In the genomic region with DNA sequence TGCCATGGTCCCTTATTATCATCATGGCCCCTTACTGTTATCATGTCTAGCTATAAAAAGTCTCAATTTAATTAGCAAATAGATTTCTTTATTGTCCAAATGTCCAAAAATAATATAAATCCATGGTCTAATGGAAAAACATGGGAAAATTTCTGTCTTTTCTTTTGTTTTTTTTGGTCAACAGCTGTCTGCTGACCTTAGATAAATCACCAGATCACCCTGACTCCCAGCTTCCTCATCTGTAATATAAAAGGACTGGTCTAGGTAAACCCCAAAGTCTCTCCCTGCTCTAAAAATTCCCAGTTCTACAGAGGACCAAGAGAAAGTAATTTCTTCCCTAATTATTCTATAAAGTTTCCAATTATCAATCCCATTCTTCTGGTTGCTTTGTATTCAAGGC, we compare ENCODE assay signal across 20 cellular contexts. TPM values are rescaled to one million over a fixed set of nuclear protein-coding genes. Genes with fewer than 3 reads are reported as not detected.
DNase-seq lines count a peak whose midpoint lies in the region; ATAC-seq and TF ChIP-seq lines count a peak whose summit lies in the region.
"Had no signal": no experiment of that assay in that cellular context is flagged by ENCODE, and none has a peak within 500 bp of the region (broad histone marks: within the 10 kb centered on the region; RNA-seq: fewer than 3 reads in every experiment).

No MANE protein-coding gene starts in this region.

- no peak for TF ChIP-seq POLR2A in spleen (IDR thresholded peaks at IDR 0.05)

- intact Hi-C loops in dendritic cell treated with granulocyte-macrophage colony-stimulating factor and Interleukin-4, amounts not matched to agents 40 ng/mL and 50 ng/mL, for 4 days (cut with micrococcal nuclease): loop anchor here (2.0 kb wide), 1 partner anchor 15 kb away; no protein-coding TSS in a partner anchor
- intact Hi-C loops in spleen (cut with DNase I; ENCODE audit: low total_unique reads): no loop called here

- H3K4me3 Mint-ChIP-seq in activated naive CD4-positive, alpha-beta T cell treated with anti-CD3 and anti-CD28 coated beads, Interleukin-2, amount 10 ng/mL, durations not matched to agents 7 days and 5 days: no peak overlapping the region
- H3K4me3 Mint-ChIP-seq in dendritic cell treated with granulocyte-macrophage colony-stimulating factor and Interleukin-4, amounts not matched to agents 40 ng/mL and 50 ng/mL, for 4 days: no peak overlapping the region
- no peak overlapping the region for H3K4me3 Mint-ChIP-seq in chondrocyte (ENCODE audit: unreplicated experiment)
- H3K4me3 Mint-ChIP-seq: IgD-negative memory B cell had no signal

- CTCF ChIA-PET in activated naive CD4-positive, alpha-beta T cell treated with anti-CD3 and anti-CD28 coated beads, Interleukin-2, amount 10 ng/mL, durations not matched to agents 7 days and 5 days (lab: Charles Lee): no interaction called here

- H3K27me3 Mint-ChIP-seq in activated naive CD4-positive, alpha-beta T cell treated with anti-CD3 and anti-CD28 coated beads, Interleukin-2, amount 10 ng/mL, durations not matched to agents 7 days and 5 days: peaks cover 4% of the 10 kb centered on the region
- no peaks in the 10 kb centered on the region for H3K27me3 Mint-ChIP-seq in dendritic cell treated with granulocyte-macrophage colony-stimulating factor and Interleukin-4, amounts not matched to agents 40 ng/mL and 50 ng/mL, for 4 days
- H3K27me3 Mint-ChIP-seq in chondrocyte (ENCODE audit: low read depth): no peaks in the 10 kb centered on the region
- H3K27me3 Mint-ChIP-seq: CD4-positive, CD25-positive, alpha-beta regulatory T cell had no signal

- DNase-seq in activated naive CD4-positive, alpha-beta T cell treated with anti-CD3 and anti-CD28 coated beads, Interleukin-2, amount 10 ng/mL, durations not matched to agents 7 days and 5 days: no peak
- no peak for DNase-seq in activated naive CD4-positive, alpha-beta T cell treated with anti-CD3 and anti-CD28 coated beads, Interleukin-2, amount 50 U/mL, for 16 hours
- DNase-seq in Karpas-422: no peak
- DNase-seq in spleen: no peak
- no peak for DNase-seq in NCI-H82 treated with DMSO at 0.1 percent for 48 hours (lab: John Stamatoyannopoulos, UW; ENCODE audit: unreplicated experiment)
- no peak for DNase-seq in chondrocyte (ENCODE audit: low spot score)
- DNase-seq: Caco-2; CD4-positive, CD25-positive, alpha-beta regulatory T cell; GM23248; HCEC 1CT; MV-4-11; NCI-H1417; NCI-H1930; NCI-H2171; NCI-H748 treated with DMSO at 0.1 percent for 48 hours had no signal

- no peak overlapping the region for H2AFZ ChIP-seq in Karpas-422 (ENCODE audit: low read length)
- H2AFZ ChIP-seq: GM23248 had no signal

- H3K79me2 ChIP-seq in Karpas-422 (ENCODE audit: low read length): no peaks in the 10 kb centered on the region

- no peaks in the 10 kb centered on the region for H4K20me1 ChIP-seq in Karpas-422 (ENCODE audit: insufficient read depth, low read depth, low read length)

- H3K4me3 ChIP-seq in Karpas-422 (ENCODE audit: low read length): no peak overlapping the region
- H3K4me3 ChIP-seq in spleen: no peak overlapping the region
- H3K4me3 ChIP-seq: GM23248 had no signal

- H3K4me2 ChIP-seq in Karpas-422 (ENCODE audit: low read depth, low read length, poor library complexity, severe bottlenecking): peak overlapping the region; percentile 10

- peaks cover 73% of the 10 kb centered on the region for H3K4me1 Mint-ChIP-seq in activated naive CD4-positive, alpha-beta T cell treated with anti-CD3 and anti-CD28 coated beads, Interleukin-2, amount 10 ng/mL, durations not matched to agents 7 days and 5 days
- peaks cover 84% of the 10 kb centered on the region for H3K4me1 Mint-ChIP-seq in dendritic cell treated with granulocyte-macrophage colony-stimulating factor and Interleukin-4, amounts not matched to agents 40 ng/mL and 50 ng/mL, for 4 days (ENCODE audit: low read depth)
- peaks cover 23% of the 10 kb centered on the region for H3K4me1 Mint-ChIP-seq in chondrocyte (ENCODE audit: low read depth)

- no peak overlapping the region for H3K9ac ChIP-seq in Karpas-422 (ENCODE audit: low read length)
- H3K9ac ChIP-seq: GM23248 had no signal

- no peaks in the 10 kb centered on the region for H3K9me3 ChIP-seq in Karpas-422 (ENCODE audit: low read length)
- no peaks in the 10 kb centered on the region for H3K9me3 ChIP-seq in spleen
- H3K9me3 ChIP-seq: Caco-2 had no signal

- H3K27ac Mint-ChIP-seq in activated naive CD4-positive, alpha-beta T cell treated with anti-CD3 and anti-CD28 coated beads, Interleukin-2, amount 10 ng/mL, durations not matched to agents 7 days and 5 days: peak overlapping the region; percentile 89
- peak overlapping the region; percentile 92 for H3K27ac Mint-ChIP-seq in dendritic cell treated with granulocyte-macrophage colony-stimulating factor and Interleukin-4, amounts not matched to agents 40 ng/mL and 50 ng/mL, for 4 days
- no peak overlapping the region for H3K27ac Mint-ChIP-seq in chondrocyte (ENCODE audit: unreplicated experiment)
- H3K27ac Mint-ChIP-seq: IgD-negative memory B cell had no signal

- H3K27me3 ChIP-seq in Karpas-422 (ENCODE audit: low read length) (no peaks in the 10 kb centered on the region), spleen (replicated peaks in 1 of 7) (peaks cover 0 to 76% (median 6%) of the 10 kb centered on the region in 7 donors)

- peaks cover 10% of the 10 kb centered on the region for H3K9me3 Mint-ChIP-seq in activated naive CD4-positive, alpha-beta T cell treated with anti-CD3 and anti-CD28 coated beads, Interleukin-2, amount 10 ng/mL, durations not matched to agents 7 days and 5 days
- no peaks in the 10 kb centered on the region for H3K9me3 Mint-ChIP-seq in dendritic cell treated with granulocyte-macrophage colony-stimulating factor and Interleukin-4, amounts not matched to agents 40 ng/mL and 50 ng/mL, for 4 days
- peaks cover 4% of the 10 kb centered on the region for H3K9me3 Mint-ChIP-seq in chondrocyte (ENCODE audit: low read depth)

- H3K36me3 Mint-ChIP-seq in activated naive CD4-positive, alpha-beta T cell treated with anti-CD3 and anti-CD28 coated beads, Interleukin-2, amount 10 ng/mL, durations not matched to agents 7 days and 5 days: peaks cover 23% of the 10 kb centered on the region
- H3K36me3 Mint-ChIP-seq in dendritic cell treated with granulocyte-macrophage colony-stimulating factor and Interleukin-4, amounts not matched to agents 40 ng/mL and 50 ng/mL, for 4 days (ENCODE audit: low read depth): peaks cover 14% of the 10 kb centered on the region
- H3K36me3 Mint-ChIP-seq in chondrocyte (ENCODE audit: low read depth): no peaks in the 10 kb centered on the region
- H3K36me3 Mint-ChIP-seq: CD4-positive, CD25-positive, alpha-beta regulatory T cell; IgD-negative memory B cell had no signal

- H3K36me3 ChIP-seq in Karpas-422 (ENCODE audit: insufficient read depth, low read length) (no peaks in the 10 kb centered on the region), spleen (no peaks in the 10 kb centered on the region)

- H3K9me2 ChIP-seq in Karpas-422 (replicated peaks; ENCODE audit: insufficient read depth, low read length): no peaks in the 10 kb centered on the region

- ATAC-seq in GM18511 (IDR thresholded peaks at IDR 0.05; ENCODE audit: unreplicated experiment): no peak
- ATAC-seq: Panc1 had no signal

- peaks cover 37% of the 10 kb centered on the region for H3K4me1 ChIP-seq in Karpas-422 (ENCODE audit: low read length)
- H3K4me1 ChIP-seq in spleen: peaks cover 31 to 72% (median 58%) of the 10 kb centered on the region in 6 donors
- H3K4me1 ChIP-seq: Caco-2 had no signal

- TF ChIP-seq CTCF in spleen (IDR thresholded peaks at IDR 0.05 in 8 of 11, conservative IDR thresholded peaks at IDR 0.05 in 3 of 11) (no peak), chondrocyte (IDR thresholded peaks at IDR 0.05) (no peak)

- H3K27ac ChIP-seq in Karpas-422 (ENCODE audit: low read length): peak overlapping the region; percentile 89; the same call in 1 of the 2 replicates
- H3K27ac ChIP-seq in spleen: peak overlapping the region in 7 of 8 donors; percentile 55 to 83 (median 60)
- H3K27ac ChIP-seq: GM23248, HL-60 had no signal

RNA-seq across cellular contexts. Expression of a gene that starts 30.7 kb away (rescaled TPM):
- total RNA-seq in Karpas-422 (2014; rRNA removed; shearing (Covaris generic); ENCODE audit: low replicate concordance): 20.2 and 25.6 TPM in 2 replicates
- 10 to 100 TPM; 14.4 to 19.6 (median 15.9) TPM for total RNA-seq in spleen
- polyA plus RNA-seq in spleen: 10 to 100 TPM in 2 of 3 donors, 1 to 10 TPM in 1; 6.7 to 14.1 (median 12.5) TPM
- total RNA-seq in chondrocyte: 8.6 to 13.3 TPM (median 9.4 TPM) in 3 replicates
